1 cellular context compared by ENCODE assay signal in the genomic region with DNA sequence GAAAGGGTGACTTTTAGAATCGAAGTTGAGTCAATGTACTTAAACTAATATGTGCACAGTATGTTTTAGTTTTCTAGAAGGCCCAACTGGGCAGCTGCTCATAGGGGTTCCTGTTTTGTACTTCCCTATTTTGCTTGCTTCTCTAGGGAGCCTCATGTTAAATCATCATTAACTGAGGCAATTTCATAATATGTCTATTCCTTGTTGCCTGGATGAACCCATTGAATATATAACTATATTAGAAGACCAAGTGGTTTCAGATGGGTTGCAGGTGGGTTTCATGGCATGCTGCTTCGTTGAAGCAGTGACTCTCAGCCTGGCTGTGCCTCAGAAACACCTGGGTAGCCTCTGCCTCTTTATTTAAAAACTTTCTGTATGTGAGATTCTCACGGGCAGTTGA.
TF ChIP-seq lines count a peak whose summit lies in the region.

No MANE protein-coding gene starts in this region.

TF ChIP-seq in HepG2, 621 proteins besides CTCF, POLR2A, EP300 and RAD21 (continued from another document):
- no peak for TF ChIP-seq FUBP1 (CRISPR knock-in tag; IDR thresholded peaks at IDR 0.05; ENCODE audit: borderline replicate concordance)
- no peak for TF ChIP-seq IRX3 (CRISPR knock-in tag; IDR thresholded peaks at IDR 0.05; ENCODE audit: borderline replicate concordance, low read depth)
- TF ChIP-seq ZNF253 (CRISPR knock-in tag; IDR thresholded peaks at IDR 0.05; ENCODE audit: borderline replicate concordance) = no peak
- no peak for TF ChIP-seq GABPA (IDR thresholded peaks at IDR 0.05; ENCODE audit: low read depth, low read length)
- no peak for TF ChIP-seq GABPA (CRISPR knock-in tag; IDR thresholded peaks at IDR 0.05; ENCODE audit: low read depth)
- no peak for TF ChIP-seq ZZZ3 (CRISPR knock-in tag; IDR thresholded peaks at IDR 0.05; ENCODE audit: borderline replicate concordance)
- TF ChIP-seq ATF1 (CRISPR knock-in tag; IDR thresholded peaks at IDR 0.05) = no peak
